In genomic region chr2:47360937-47361336, GRCh38 we compare ENCODE assay signal across 1 cellular context.
TF ChIP-seq lines count a peak whose summit lies in the region.

No MANE protein-coding gene starts in this region.

TF ChIP-seq in HCT116, 20 proteins besides CTCF, POLR2A, EP300 and RAD21:
- TF ChIP-seq SP1 (IDR thresholded peaks at IDR 0.05; ENCODE audit: low read depth) (peak; percentile 34; the same call in 1 of the 2 replicates), CEBPB (IDR thresholded peaks at IDR 0.05; ENCODE audit: low read depth) (no peak), POLR2AphosphoS5 (IDR thresholded peaks at IDR 0.05; ENCODE audit: low read depth, low read length) (peak; percentile 25; the same call in 1 of the 2 replicates), SRF (IDR thresholded peaks at IDR 0.05; ENCODE audit: low read depth) (no peak), ATF3 (IDR thresholded peaks at IDR 0.05) (no peak), EGR1 (IDR thresholded peaks at IDR 0.05; ENCODE audit: low read depth) (no peak), TCF7L2 (IDR thresholded peaks at IDR 0.05; ENCODE audit: borderline replicate concordance, extremely low read depth, insufficient read depth, insufficient read length) (no peak), JUND (IDR thresholded peaks at IDR 0.05) (peak; percentile 39; the same call in 1 of the 2 replicates), FOSL1 (IDR thresholded peaks at IDR 0.05; ENCODE audit: low read depth) (peak; percentile 60), ZFX (IDR thresholded peaks at IDR 0.05) (no peak), ZBTB33 (IDR thresholded peaks at IDR 0.05; ENCODE audit: extremely low read depth, insufficient replicate concordance, low read length) (no peak), CBX3 (IDR thresholded peaks at IDR 0.05; ENCODE audit: low read depth) (no peak; the same call in 1 of the 2 replicates), REST (IDR thresholded peaks at IDR 0.05; ENCODE audit: low read depth) (no peak), MAX (IDR thresholded peaks at IDR 0.05) (no peak), EZH2phosphoT487 (IDR thresholded peaks at IDR 0.05; ENCODE audit: borderline replicate concordance) (no peak), ZNF274 (IDR thresholded peaks at IDR 0.05; ENCODE audit: low read depth, low read length) (no peak), YY1 (IDR thresholded peaks at IDR 0.05; ENCODE audit: extremely low read depth, insufficient replicate concordance, low read depth, low read length) (peak; percentile 69), ELF1 (IDR thresholded peaks at IDR 0.05; ENCODE audit: borderline replicate concordance, low read depth) (no peak), SIN3A (IDR thresholded peaks at IDR 0.05; ENCODE audit: low read depth) (no peak)
TF ChIP-seq in HCT116: peak in this region for 5.
